In the genomic region with DNA sequence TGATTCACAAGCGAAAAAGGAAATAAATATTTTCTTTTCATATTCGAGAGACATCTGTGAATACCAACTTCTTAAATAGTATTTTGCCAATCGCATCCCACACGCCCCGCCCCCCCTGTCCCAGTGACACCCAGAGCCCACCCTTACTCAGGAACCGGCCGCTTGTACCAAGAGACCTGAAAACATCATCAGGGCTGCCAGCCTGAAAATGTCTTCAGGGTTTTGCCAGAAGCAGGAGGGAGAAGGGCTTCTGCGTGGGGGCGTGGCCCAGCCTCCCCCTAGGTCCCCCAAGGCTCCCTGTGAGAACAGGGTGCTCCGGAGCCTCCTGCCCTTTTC, we compare ENCODE assay signal across 25 cellular contexts.
DNase-seq lines count a peak whose midpoint lies in the region; ATAC-seq, FAIRE-seq and TF ChIP-seq lines count a peak whose summit lies in the region.
"Had no signal": no experiment of that assay in that cellular context is flagged by ENCODE, and none has a peak within 500 bp of the region (broad histone marks: within the 10 kb centered on the region; RNA-seq: fewer than 3 reads in every experiment).

No MANE protein-coding gene starts in this region.

- DNase-seq in astrocyte (ENCODE audit: low read depth) = no peak
- DNase-seq in neuronal stem cell (ENCODE audit: low spot score) = no peak
- DNase-seq in thyroid gland = no peak
- DNase-seq in activated CD4-positive, alpha-beta T cell treated with anti-CD3 and anti-CD28 coated beads for 36 hours = no peak
- no peak for DNase-seq in breast epithelium (ENCODE audit: low spot score in 2 of 2)
- DNase-seq: Calu3; CD8-positive, alpha-beta T cell; DMS153; IMR-90; NCI-H1092 treated with DMSO at 0.1 percent for 48 hours; NCI-H146; NCI-H2029 treated with DMSO at 0.1 percent for 48 hours; NCI-H2171 treated with DMSO at 0.1 percent for 48 hours; NCI-H524 treated with DMSO at 0.1 percent for 48 hours; NCI-H82; SJCRH30 had no signal

- H3K4me3 Mint-ChIP-seq in astrocyte (ENCODE audit: unreplicated experiment) = no peak overlapping the region
- no peak overlapping the region for H3K4me3 Mint-ChIP-seq in activated CD4-positive, alpha-beta T cell treated with anti-CD3 and anti-CD28 coated beads for 36 hours
- H3K4me3 Mint-ChIP-seq: CD8-positive, alpha-beta T cell; GM23338 had no signal

- CTCF ChIA-PET in activated CD4-positive, alpha-beta T cell treated with anti-CD3 and anti-CD28 coated beads for 36 hours (lab: Charles Lee) = no interaction called here

- H3K4me3 ChIP-seq in BLaER1 treated with 17β-estradiol and CSF1 and Interleukin-3, amounts not matched to agents 10 nM and 100 nM = no peak overlapping the region
- H3K4me3 ChIP-seq in astrocyte (ENCODE audit: insufficient read depth, low read depth, low read length) = no peak overlapping the region
- no peak overlapping the region for H3K4me3 ChIP-seq in neuronal stem cell (ENCODE audit: low read length in 2 of 2)
- no peak overlapping the region for H3K4me3 ChIP-seq in thyroid gland (replicated peaks in 1 of 3)
- H3K4me3 ChIP-seq in breast epithelium = no peak overlapping the region
- H3K4me3 ChIP-seq: GM23338, HAP-1, SJCRH30 had no signal

- peak overlapping the region; percentile 77 for H3K23ac ChIP-seq in neuronal stem cell (ENCODE audit: low read depth, low read length, poor library complexity)

- POLR2A ChIA-PET in activated CD4-positive, alpha-beta T cell treated with anti-CD3 and anti-CD28 coated beads for 36 hours (lab: Charles Lee) = no interaction called here

- H2AK5ac ChIP-seq in neuronal stem cell (ENCODE audit: low read depth, low read length) = peak overlapping the region; percentile 100

- no peak overlapping the region for H4K91ac ChIP-seq in neuronal stem cell (ENCODE audit: low read depth, low read length, poor library complexity)

- ATAC-seq in GM19023 (IDR thresholded peaks at IDR 0.05; ENCODE audit: unreplicated experiment) (no peak), HG03521 (IDR thresholded peaks at IDR 0.05; ENCODE audit: unreplicated experiment) (no peak)
- no peak for ATAC-seq in activated CD4-positive, alpha-beta T cell treated with anti-CD3 and anti-CD28 coated beads for 36 hours
- ATAC-seq: CD8-positive, alpha-beta T cell; GM23338; Panc1 had no signal

- H3K27me3 Mint-ChIP-seq in astrocyte (ENCODE audit: low read depth, unreplicated experiment) = peaks cover 12% of the 10 kb centered on the region
- no peaks in the 10 kb centered on the region for H3K27me3 Mint-ChIP-seq in activated CD4-positive, alpha-beta T cell treated with anti-CD3 and anti-CD28 coated beads for 36 hours

- peak overlapping the region; percentile 67 to 98 (median 92); a peak in 20 of 22 replicates for H3K4me2 ChIP-seq in BLaER1 treated with 17β-estradiol and CSF1 and Interleukin-3, amounts not matched to agents 10 nM and 100 nM
- H3K4me2 ChIP-seq in astrocyte (ENCODE audit: low read length) = no peak overlapping the region
- H3K4me2 ChIP-seq in neuronal stem cell (ENCODE audit: insufficient read depth, low read length, poor library complexity, severe bottlenecking) = no peak overlapping the region
- H3K4me2 ChIP-seq: GM23338, KMS-11 had no signal

- H3K9me3 ChIP-seq in BLaER1 treated with 17β-estradiol and CSF1 and Interleukin-3, amounts not matched to agents 10 nM and 100 nM (replicated peaks in 1 of 11) = no peaks in the 10 kb centered on the region
- H3K9me3 ChIP-seq in astrocyte (ENCODE audit: insufficient read depth, low read depth, low read length) (peaks cover 9% of the 10 kb centered on the region), neuronal stem cell (replicated peaks in 1 of 2; ENCODE audit: control insufficient read depth in 2 of 2, insufficient read depth in 1 of 2, low read depth in 1 of 2, low read length in 2 of 2) (peaks cover 0 to 17% of the 10 kb centered on the region in 2 donors), thyroid gland (no peaks in the 10 kb centered on the region), breast epithelium (peaks cover 6 to 11% of the 10 kb centered on the region in 2 donors)
- H3K9me3 ChIP-seq: HAP-1, SJCRH30 had no signal

- peak overlapping the region; percentile 18 for H3K27ac Mint-ChIP-seq in astrocyte (ENCODE audit: unreplicated experiment)
- no peak overlapping the region for H3K27ac Mint-ChIP-seq in activated CD4-positive, alpha-beta T cell treated with anti-CD3 and anti-CD28 coated beads for 36 hours
- H3K27ac Mint-ChIP-seq: CD8-positive, alpha-beta T cell; GM23338 had no signal

- peaks cover 0 to 21% (median 0%) of the 10 kb centered on the region in 11 experiments; a peak in 4 of 22 replicates for H3K27me3 ChIP-seq in BLaER1 treated with 17β-estradiol and CSF1 and Interleukin-3, amounts not matched to agents 10 nM and 100 nM
- H3K27me3 ChIP-seq in astrocyte (ENCODE audit: insufficient read depth, low read length) (no peaks in the 10 kb centered on the region), neuronal stem cell (ENCODE audit: control insufficient read depth in 3 of 3, insufficient read depth in 3 of 3, low read depth in 1 of 3, low read length in 3 of 3) (peaks cover 0 to 28% (median 0%) of the 10 kb centered on the region in 3 experiments), thyroid gland (no peaks in the 10 kb centered on the region), breast epithelium (no peaks in the 10 kb centered on the region)
- H3K27me3 ChIP-seq: SJCRH30 had no signal

- H2AFZ ChIP-seq in astrocyte (ENCODE audit: low read depth, low read length) (no peak overlapping the region), neuronal stem cell (ENCODE audit: low read length) (no peak overlapping the region)
- H2AFZ ChIP-seq: GM23338 had no signal

- peaks cover 0 to 13% (median 0%) of the 10 kb centered on the region in 11 experiments; a peak in 1 of 22 replicates for H4K20me1 ChIP-seq in BLaER1 treated with 17β-estradiol and CSF1 and Interleukin-3, amounts not matched to agents 10 nM and 100 nM
- H4K20me1 ChIP-seq in astrocyte (ENCODE audit: insufficient read depth, low read length) = no peaks in the 10 kb centered on the region

- H2BK5ac ChIP-seq in neuronal stem cell (ENCODE audit: low read length) = peak overlapping the region; percentile 16

- H3K4me1 Mint-ChIP-seq in astrocyte (ENCODE audit: low read depth, unreplicated experiment) = peaks cover 6% of the 10 kb centered on the region
- no peaks in the 10 kb centered on the region for H3K4me1 Mint-ChIP-seq in activated CD4-positive, alpha-beta T cell treated with anti-CD3 and anti-CD28 coated beads for 36 hours

- peaks cover 44 to 94% (median 85%) of the 10 kb centered on the region in 10 experiments for H3K4me1 ChIP-seq in BLaER1 treated with 17β-estradiol and CSF1 and Interleukin-3, amounts not matched to agents 10 nM and 100 nM
- H3K4me1 ChIP-seq in astrocyte (ENCODE audit: insufficient read depth, low read length) (peaks cover 8% of the 10 kb centered on the region), neuronal stem cell (ENCODE audit: control insufficient read depth in 2 of 2, insufficient read depth in 1 of 2, low read depth in 1 of 2, low read length in 2 of 2) (peaks cover 0 to 28% of the 10 kb centered on the region in 2 donors), thyroid gland (peaks cover 0 to 5% of the 10 kb centered on the region in 2 donors), breast epithelium (no peaks in the 10 kb centered on the region)
- H3K4me1 ChIP-seq: HAP-1, SJCRH30 had no signal

- peaks cover 4% of the 10 kb centered on the region for H3K79me1 ChIP-seq in neuronal stem cell (ENCODE audit: low read depth, low read length)

- H3K18ac ChIP-seq in neuronal stem cell (ENCODE audit: low read length) = peak overlapping the region; percentile 1

- H3K14ac ChIP-seq in neuronal stem cell (ENCODE audit: low read length) = peak overlapping the region; percentile 64

- TF ChIP-seq CTCF in astrocyte (IDR thresholded peaks at IDR 0.05; ENCODE audit: insufficient read depth, low read depth, low read length) = no peak
- TF ChIP-seq CTCF in thyroid gland (IDR thresholded peaks at IDR 0.05) = no peak
- no peak for TF ChIP-seq CTCF in breast epithelium (IDR thresholded peaks at IDR 0.05)

- no peak overlapping the region for H2BK15ac ChIP-seq in neuronal stem cell (ENCODE audit: low read length)

- peaks cover 2% of the 10 kb centered on the region for H3K79me2 ChIP-seq in astrocyte (ENCODE audit: insufficient read depth, low read length)

- FAIRE-seq in astrocyte (lab: Jason Lieb, UNC) = no peak
- FAIRE-seq: G401.6, GM12892 had no signal

- peaks cover 5% of the 10 kb centered on the region for H3K9me3 Mint-ChIP-seq in astrocyte (ENCODE audit: unreplicated experiment)
- no peaks in the 10 kb centered on the region for H3K9me3 Mint-ChIP-seq in activated CD4-positive, alpha-beta T cell treated with anti-CD3 and anti-CD28 coated beads for 36 hours (ENCODE audit: low read depth)
- H3K9me3 Mint-ChIP-seq: CD8-positive, alpha-beta T cell had no signal

- intact Hi-C loops in thyroid gland (cut with DNase I) (no loop called here), breast epithelium (cut with DNase I; ENCODE audit: low total_unique reads) (no loop called here)
- intact Hi-C loops in activated CD4-positive, alpha-beta T cell treated with anti-CD3 and anti-CD28 coated beads for 36 hours (cut with DNase I, micrococcal nuclease) = no loop called here

- H3K4ac ChIP-seq in neuronal stem cell (ENCODE audit: low read length) = no peak overlapping the region

- 0 out of 22 replicates have a peak overlapping the region, but pooled peaks of 3 of the 11 experiments have one; percentile 11 to 50 (median 38) for H3K9ac ChIP-seq in BLaER1 treated with 17β-estradiol and CSF1 and Interleukin-3, amounts not matched to agents 10 nM and 100 nM
- H3K9ac ChIP-seq in astrocyte (ENCODE audit: low read length) (no peak overlapping the region), neuronal stem cell (ENCODE audit: low read depth, low read length, poor library complexity) (no peak overlapping the region)
- H3K9ac ChIP-seq: KMS-11 had no signal

- no peak overlapping the region for H3K27ac ChIP-seq in BLaER1 treated with 17β-estradiol and CSF1 and Interleukin-3, amounts not matched to agents 10 nM and 100 nM
- H3K27ac ChIP-seq in astrocyte (ENCODE audit: low read depth, low read length) (no peak overlapping the region), neuronal stem cell (replicated peaks; ENCODE audit: low read length) (no peak overlapping the region), thyroid gland (peak overlapping the region in 2 of 3 donors; percentile 8 to 17), breast epithelium (peak overlapping the region in 1 of 2 donors; percentile 71)
- H3K27ac ChIP-seq: KMS-11, SJCRH30 had no signal

- no CpG with 5 or more reads among the region's 10 CpGs for WGBS in neuronal stem cell (ENCODE audit: extremely low coverage in 2 of 2, insufficient read length in 2 of 2, insufficient replicate concordance in 1 of 2), 2 donors
- 79 to 91% methylated on average over 10 of the region's 10 CpGs for WGBS in thyroid gland, 2 donors

- TF ChIP-seq POLR2A in thyroid gland (IDR thresholded peaks at IDR 0.05) = no peak
- TF ChIP-seq POLR2A in breast epithelium (IDR thresholded peaks at IDR 0.05) = no peak

- H2BK12ac ChIP-seq in neuronal stem cell (ENCODE audit: low read length) = peak overlapping the region; percentile 91

- H4K8ac ChIP-seq in neuronal stem cell (ENCODE audit: low read depth, low read length) = no peak overlapping the region

- peaks cover 3% of the 10 kb centered on the region for H3K36me3 Mint-ChIP-seq in astrocyte (ENCODE audit: low read depth, unreplicated experiment)
- H3K36me3 Mint-ChIP-seq in activated CD4-positive, alpha-beta T cell treated with anti-CD3 and anti-CD28 coated beads for 36 hours (ENCODE audit: low read depth) = no peaks in the 10 kb centered on the region
- H3K36me3 Mint-ChIP-seq: CD8-positive, alpha-beta T cell had no signal

- no peaks in the 10 kb centered on the region for H3K36me3 ChIP-seq in BLaER1 treated with 17β-estradiol and CSF1 and Interleukin-3, amounts not matched to agents 10 nM and 100 nM
- H3K36me3 ChIP-seq in astrocyte (ENCODE audit: insufficient read depth, low read length) = peaks cover 2% of the 10 kb centered on the region
- no peaks in the 10 kb centered on the region for H3K36me3 ChIP-seq in neuronal stem cell (replicated peaks in 1 of 2; ENCODE audit: control insufficient read depth in 2 of 2, insufficient read depth in 2 of 2, low read length in 2 of 2)
- H3K36me3 ChIP-seq in thyroid gland = no peaks in the 10 kb centered on the region
- H3K36me3 ChIP-seq in breast epithelium = no peaks in the 10 kb centered on the region
- H3K36me3 ChIP-seq: HAP-1, SJCRH30 had no signal

- H2BK120ac ChIP-seq in neuronal stem cell (ENCODE audit: low read depth, low read length) = peak overlapping the region; percentile 98

Comparison
In these comparisons a context has a peak if more than half of its experiments do, and no peak if none do; other contexts are left out.
1. H3K27ac ChIP-seq: peak in thyroid gland (2 of 3); none in BLaER1 treated with 17β-estradiol and CSF1 and Interleukin-3, amounts not matched to agents 10 nM and 100 nM (0 of 11), astrocyte (single experiment) and neuronal stem cell (single experiment).
2. H3K4me2 ChIP-seq: peak in BLaER1 treated with 17β-estradiol and CSF1 and Interleukin-3, amounts not matched to agents 10 nM and 100 nM (11 of 11); none in astrocyte (single experiment) and neuronal stem cell (single experiment).